Comparison of ENCODE assay signal across 20 cellular contexts in genomic region chr1:99634971-99635624, GRCh38. TPM values are rescaled to one million over a fixed set of nuclear protein-coding genes. Genes with fewer than 3 reads are reported as not detected.
DNase-seq lines count a peak whose midpoint lies in the region; FAIRE-seq and TF ChIP-seq lines count a peak whose summit lies in the region.
"Had no signal": no experiment of that assay in that cellular context is flagged by ENCODE, and none has a peak within 500 bp of the region (broad histone marks: within the 10 kb centered on the region; RNA-seq: fewer than 3 reads in every experiment).

No MANE protein-coding gene starts in this region.

- H3K36me3 ChIP-seq in left ventricle myocardium inferior (no peaks in the 10 kb centered on the region), right atrium auricular region (no peaks in the 10 kb centered on the region)
- H3K36me3 ChIP-seq: BE2C, HAP-1, Peyer's patch, SJSA1 had no signal

- peak overlapping the region; percentile 82 for H3K27ac ChIP-seq in left ventricle myocardium inferior (replicated peaks)
- no peak overlapping the region for H3K27ac ChIP-seq in right atrium auricular region
- no peak overlapping the region for H3K27ac ChIP-seq in substantia nigra (ENCODE audit: low read depth, low read length, poor library complexity, severe bottlenecking)
- H3K27ac ChIP-seq: Peyer's patch, SJSA1 had no signal

- no peak overlapping the region for H3K4me3 ChIP-seq in left ventricle myocardium inferior
- no peak overlapping the region for H3K4me3 ChIP-seq in right atrium auricular region
- H3K4me3 ChIP-seq: HAP-1, Peyer's patch, SJSA1 had no signal

- no peak for DNase-seq in left ventricle myocardium inferior
- no peak for DNase-seq in right atrium auricular region (ENCODE audit: low spot score)
- DNase-seq in SK-MEL-5 (ENCODE audit: low read depth, low spot score): peak; percentile 75
- DNase-seq in foreskin melanocyte: peak; percentile 94
- no peak for DNase-seq in substantia nigra (lab: John Stamatoyannopoulos, UW)
- DNase-seq in GM19239 (ENCODE audit: insufficient read length, low spot score): no peak
- no peak for DNase-seq in 8988T
- DNase-seq: BE2C; CD4-positive, CD25-positive, alpha-beta regulatory T cell; COR-L47; DMS 273 treated with DMSO at 0.1 percent for 48 hours; DMS79 treated with DMSO at 0.1 percent for 48 hours; NCI-H187; NCI-H510A treated with DMSO at 0.1 percent for 48 hours; NCI-H774; NK-92 treated with Interleukin-12 subunit alpha and Interleukin-12 subunit beta, amount 100 ng/mL, for 24 hours; Peyer's patch had no signal

- no peak for FAIRE-seq in GM19239 (lab: Jason Lieb, UNC)

- no peak for TF ChIP-seq CTCF in left ventricle myocardium inferior (IDR thresholded peaks at IDR 0.05; ENCODE audit: borderline replicate concordance)
- no peak for TF ChIP-seq CTCF in right atrium auricular region (IDR thresholded peaks at IDR 0.05)

- in situ Hi-C loops in SK-MEL-5 (cut with HindIII; ENCODE audit: low pct_unique_long_range_greater_than_20kb, low sequenced_read_pairs): no loop called here

- H3K4me1 ChIP-seq in left ventricle myocardium inferior (peaks cover 33% of the 10 kb centered on the region), right atrium auricular region (peaks cover 0 to 26% of the 10 kb centered on the region in 2 donors)
- H3K4me1 ChIP-seq: Peyer's patch had no signal

- H3K27me3 ChIP-seq in left ventricle myocardium inferior (ENCODE audit: low read depth) (no peaks in the 10 kb centered on the region), right atrium auricular region (no peaks in the 10 kb centered on the region)
- H3K27me3 ChIP-seq: BE2C, Peyer's patch, SJSA1 had no signal

- intact Hi-C loops in left ventricle myocardium inferior (cut with micrococcal nuclease): no loop called here

- H3K9me3 ChIP-seq in left ventricle myocardium inferior (replicated peaks): no peaks in the 10 kb centered on the region
- no peaks in the 10 kb centered on the region for H3K9me3 ChIP-seq in right atrium auricular region
- H3K9me3 ChIP-seq: BE2C, HAP-1, Peyer's patch, SJSA1 had no signal

RNA-seq across cellular contexts. Expression of gene PALMD, which starts 10.8 kb away (rescaled TPM):
- total RNA-seq in left ventricle myocardium inferior (123 TPM), right atrium auricular region (10 to 100 TPM; 55.0 to 78.7 TPM)
- total RNA-seq in SK-MEL-5 (2014; rRNA removed; shearing (Covaris generic)): 0.11 and 0.40 TPM in 2 replicates
- polyA plus RNA-seq in SK-MEL-5 (2015; cell fraction: cytosol; rRNA removed): 0.25 and 0.30 TPM in 2 replicates
- 0.33 and 0.38 TPM in 2 replicates for polyA plus RNA-seq in SK-MEL-5 (2015; cell fraction: nucleus; rRNA removed)
- total RNA-seq: A673; CD4-positive, CD25-positive, alpha-beta regulatory T cell had no signal
- polyA plus RNA-seq: CD4-positive, CD25-positive, alpha-beta regulatory T cell had no signal

Comparison
In these comparisons a context has a peak if more than half of its experiments do, and no peak if none do; other contexts are left out.
1. DNase-seq: peak in SK-MEL-5 (single experiment) and foreskin melanocyte (single experiment); none in left ventricle myocardium inferior (single experiment), right atrium auricular region (single experiment), substantia nigra (0 of 49), GM19239 (single experiment) and 8988T (single experiment).
2. RNA of gene PALMD, which starts 10.8 kb away (total RNA-seq): 123 TPM in left ventricle myocardium inferior (single experiment) and 55.0 to 78.7 TPM in right atrium auricular region; 0.11 to 0.40 TPM in SK-MEL-5; every median in the first group is over 10 times any median in the second.